1 cellular context compared by ENCODE assay signal in the genomic region with DNA sequence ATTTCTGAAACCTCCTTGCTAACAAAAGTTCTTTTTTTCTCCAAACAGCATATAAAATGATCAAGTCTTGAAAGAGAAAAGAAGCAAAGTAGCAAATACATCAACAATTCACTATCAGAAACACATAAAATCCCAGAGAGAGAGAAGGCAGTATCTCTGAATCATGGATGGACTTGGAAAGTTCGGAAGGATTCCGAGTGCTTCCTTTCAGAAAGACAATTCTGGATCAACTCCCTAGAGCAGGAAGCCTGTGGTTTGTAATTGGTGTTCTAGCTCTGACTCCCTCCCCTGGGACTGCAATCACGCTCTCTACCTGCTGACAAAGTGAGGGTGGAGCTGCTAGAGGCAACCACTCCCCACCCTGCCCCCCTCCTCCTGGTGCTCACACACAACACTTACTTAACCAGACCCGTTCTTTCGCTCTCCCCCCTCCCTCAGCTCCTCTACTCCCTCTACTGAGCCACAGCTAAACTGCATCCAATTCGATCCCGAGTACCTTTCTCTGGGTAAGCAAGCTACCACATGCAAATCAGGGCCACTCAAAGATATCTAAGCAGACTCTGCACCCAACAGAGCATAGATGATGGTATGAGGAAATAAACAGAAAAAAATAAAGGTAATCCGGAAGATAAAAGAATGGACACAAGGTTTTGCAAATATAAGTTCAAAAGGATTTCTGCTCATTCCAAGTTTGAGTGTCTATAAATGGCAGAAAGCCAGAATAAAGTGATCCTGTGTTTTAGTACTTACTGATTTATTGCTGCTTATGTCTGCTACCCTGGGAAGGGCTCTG.
TF ChIP-seq lines count a peak whose summit lies in the region.

A gene (minus strand): TSS at position 235 of the 793 bp plus-strand sequence. CDS start 1,957 bp downstream, outside the sequence.

TF ChIP-seq in HepG2, 621 proteins besides CTCF, POLR2A, EP300 and RAD21 (continued from another document):
- peak; percentile 67; the same call in 1 of the 2 replicates for TF ChIP-seq CREB1 (IDR thresholded peaks at IDR 0.05)
- TF ChIP-seq CREB1 (CRISPR knock-in tag; IDR thresholded peaks at IDR 0.05), result peak; percentile 83
- TF ChIP-seq ZFY (CRISPR knock-in tag; IDR thresholded peaks at IDR 0.05), result no peak; the same call in 1 of the 2 replicates
- TF ChIP-seq ZNF207 (IDR thresholded peaks at IDR 0.05; ENCODE audit: borderline replicate concordance), result no peak
- TF ChIP-seq GTF2F1 (IDR thresholded peaks at IDR 0.05; ENCODE audit: low read length), result 0 out of 2 replicates have a peak, but pooled peaks have one; percentile 20
- TF ChIP-seq ZKSCAN1 (IDR thresholded peaks at IDR 0.05; ENCODE audit: low read length), result 0 out of 2 replicates have a peak, but pooled peaks have one; percentile 33
- peak; percentile 85 for TF ChIP-seq KDM4B (CRISPR knock-in tag; IDR thresholded peaks at IDR 0.05)
- peak; percentile 80 for TF ChIP-seq TBL1XR1 (IDR thresholded peaks at IDR 0.05; ENCODE audit: borderline replicate concordance, low read length, partially characterized antibody)
- peak; percentile 82 for TF ChIP-seq FOXA3 (CRISPR knock-in tag; IDR thresholded peaks at IDR 0.05)
- TF ChIP-seq ZC3H13 (CRISPR knock-in tag; IDR thresholded peaks at IDR 0.05), result peak; percentile 80; the same call in 1 of the 2 replicates
- peak; percentile 73; the same call in 1 of the 2 replicates for TF ChIP-seq SP4 (CRISPR knock-in tag; IDR thresholded peaks at IDR 0.05)
- TF ChIP-seq ZNF552 (CRISPR knock-in tag; IDR thresholded peaks at IDR 0.05; ENCODE audit: borderline replicate concordance), result 0 out of 2 replicates have a peak, but pooled peaks have one; percentile 6
- TF ChIP-seq, protein P1, sequence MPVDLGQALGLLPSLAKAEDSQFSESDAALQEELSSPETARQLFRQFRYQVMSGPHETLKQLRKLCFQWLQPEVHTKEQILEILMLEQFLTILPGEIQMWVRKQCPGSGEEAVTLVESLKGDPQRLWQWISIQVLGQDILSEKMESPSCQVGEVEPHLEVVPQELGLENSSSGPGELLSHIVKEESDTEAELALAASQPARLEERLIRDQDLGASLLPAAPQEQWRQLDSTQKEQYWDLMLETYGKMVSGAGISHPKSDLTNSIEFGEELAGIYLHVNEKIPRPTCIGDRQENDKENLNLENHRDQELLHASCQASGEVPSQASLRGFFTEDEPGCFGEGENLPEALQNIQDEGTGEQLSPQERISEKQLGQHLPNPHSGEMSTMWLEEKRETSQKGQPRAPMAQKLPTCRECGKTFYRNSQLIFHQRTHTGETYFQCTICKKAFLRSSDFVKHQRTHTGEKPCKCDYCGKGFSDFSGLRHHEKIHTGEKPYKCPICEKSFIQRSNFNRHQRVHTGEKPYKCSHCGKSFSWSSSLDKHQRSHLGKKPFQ (CRISPR knock-in tag; IDR thresholded peaks at IDR 0.05; ENCODE audit: insufficient replicate concordance), result peak; percentile 95
- TF ChIP-seq, protein P2, sequence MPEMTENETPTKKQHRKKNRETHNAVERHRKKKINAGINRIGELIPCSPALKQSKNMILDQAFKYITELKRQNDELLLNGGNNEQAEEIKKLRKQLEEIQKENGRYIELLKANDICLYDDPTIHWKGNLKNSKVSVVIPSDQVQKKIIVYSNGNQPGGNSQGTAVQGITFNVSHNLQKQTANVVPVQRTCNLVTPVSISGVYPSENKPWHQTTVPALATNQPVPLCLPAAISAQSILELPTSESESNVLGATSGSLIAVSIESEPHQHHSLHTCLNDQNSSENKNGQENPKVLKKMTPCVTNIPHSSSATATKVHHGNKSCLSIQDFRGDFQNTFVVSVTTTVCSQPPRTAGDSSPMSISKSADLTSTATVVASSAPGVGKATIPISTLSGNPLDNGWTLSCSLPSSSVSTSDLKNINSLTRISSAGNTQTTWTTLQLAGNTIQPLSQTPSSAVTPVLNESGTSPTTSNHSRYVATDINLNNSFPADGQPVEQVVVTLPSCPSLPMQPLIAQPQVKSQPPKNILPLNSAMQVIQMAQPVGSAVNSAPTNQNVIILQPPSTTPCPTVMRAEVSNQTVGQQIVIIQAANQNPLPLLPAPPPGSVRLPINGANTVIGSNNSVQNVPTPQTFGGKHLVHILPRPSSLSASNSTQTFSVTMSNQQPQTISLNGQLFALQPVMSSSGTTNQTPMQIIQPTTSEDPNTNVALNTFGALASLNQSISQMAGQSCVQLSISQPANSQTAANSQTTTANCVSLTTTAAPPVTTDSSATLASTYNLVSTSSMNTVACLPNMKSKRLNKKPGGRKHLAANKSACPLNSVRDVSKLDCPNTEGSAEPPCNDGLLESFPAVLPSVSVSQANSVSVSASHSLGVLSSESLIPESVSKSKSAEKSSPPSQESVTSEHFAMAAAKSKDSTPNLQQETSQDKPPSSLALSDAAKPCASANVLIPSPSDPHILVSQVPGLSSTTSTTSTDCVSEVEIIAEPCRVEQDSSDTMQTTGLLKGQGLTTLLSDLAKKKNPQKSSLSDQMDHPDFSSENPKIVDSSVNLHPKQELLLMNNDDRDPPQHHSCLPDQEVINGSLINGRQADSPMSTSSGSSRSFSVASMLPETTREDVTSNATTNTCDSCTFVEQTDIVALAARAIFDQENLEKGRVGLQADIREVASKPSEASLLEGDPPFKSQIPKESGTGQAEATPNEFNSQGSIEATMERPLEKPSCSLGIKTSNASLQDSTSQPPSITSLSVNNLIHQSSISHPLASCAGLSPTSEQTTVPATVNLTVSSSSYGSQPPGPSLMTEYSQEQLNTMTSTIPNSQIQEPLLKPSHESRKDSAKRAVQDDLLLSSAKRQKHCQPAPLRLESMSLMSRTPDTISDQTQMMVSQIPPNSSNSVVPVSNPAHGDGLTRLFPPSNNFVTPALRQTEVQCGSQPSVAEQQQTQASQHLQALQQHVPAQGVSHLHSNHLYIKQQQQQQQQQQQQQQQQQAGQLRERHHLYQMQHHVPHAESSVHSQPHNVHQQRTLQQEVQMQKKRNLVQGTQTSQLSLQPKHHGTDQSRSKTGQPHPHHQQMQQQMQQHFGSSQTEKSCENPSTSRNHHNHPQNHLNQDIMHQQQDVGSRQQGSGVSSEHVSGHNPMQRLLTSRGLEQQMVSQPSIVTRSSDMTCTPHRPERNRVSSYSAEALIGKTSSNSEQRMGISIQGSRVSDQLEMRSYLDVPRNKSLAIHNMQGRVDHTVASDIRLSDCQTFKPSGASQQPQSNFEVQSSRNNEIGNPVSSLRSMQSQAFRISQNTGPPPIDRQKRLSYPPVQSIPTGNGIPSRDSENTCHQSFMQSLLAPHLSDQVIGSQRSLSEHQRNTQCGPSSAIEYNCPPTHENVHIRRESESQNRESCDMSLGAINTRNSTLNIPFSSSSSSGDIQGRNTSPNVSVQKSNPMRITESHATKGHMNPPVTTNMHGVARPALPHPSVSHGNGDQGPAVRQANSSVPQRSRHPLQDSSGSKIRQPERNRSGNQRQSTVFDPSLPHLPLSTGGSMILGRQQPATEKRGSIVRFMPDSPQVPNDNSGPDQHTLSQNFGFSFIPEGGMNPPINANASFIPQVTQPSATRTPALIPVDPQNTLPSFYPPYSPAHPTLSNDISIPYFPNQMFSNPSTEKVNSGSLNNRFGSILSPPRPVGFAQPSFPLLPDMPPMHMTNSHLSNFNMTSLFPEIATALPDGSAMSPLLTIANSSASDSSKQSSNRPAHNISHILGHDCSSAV (CRISPR knock-in tag; IDR thresholded peaks at IDR 0.05; ENCODE audit: borderline replicate concordance), result no peak
- peak; percentile 96; the same call in 1 of the 2 replicates for TF ChIP-seq ZNF232 (CRISPR knock-in tag; IDR thresholded peaks at IDR 0.05; ENCODE audit: borderline replicate concordance)
- 0 out of 2 replicates have a peak, but pooled peaks have one; percentile 84 for TF ChIP-seq HOXA5 (CRISPR knock-in tag; IDR thresholded peaks at IDR 0.05)
- TF ChIP-seq, protein P3, sequence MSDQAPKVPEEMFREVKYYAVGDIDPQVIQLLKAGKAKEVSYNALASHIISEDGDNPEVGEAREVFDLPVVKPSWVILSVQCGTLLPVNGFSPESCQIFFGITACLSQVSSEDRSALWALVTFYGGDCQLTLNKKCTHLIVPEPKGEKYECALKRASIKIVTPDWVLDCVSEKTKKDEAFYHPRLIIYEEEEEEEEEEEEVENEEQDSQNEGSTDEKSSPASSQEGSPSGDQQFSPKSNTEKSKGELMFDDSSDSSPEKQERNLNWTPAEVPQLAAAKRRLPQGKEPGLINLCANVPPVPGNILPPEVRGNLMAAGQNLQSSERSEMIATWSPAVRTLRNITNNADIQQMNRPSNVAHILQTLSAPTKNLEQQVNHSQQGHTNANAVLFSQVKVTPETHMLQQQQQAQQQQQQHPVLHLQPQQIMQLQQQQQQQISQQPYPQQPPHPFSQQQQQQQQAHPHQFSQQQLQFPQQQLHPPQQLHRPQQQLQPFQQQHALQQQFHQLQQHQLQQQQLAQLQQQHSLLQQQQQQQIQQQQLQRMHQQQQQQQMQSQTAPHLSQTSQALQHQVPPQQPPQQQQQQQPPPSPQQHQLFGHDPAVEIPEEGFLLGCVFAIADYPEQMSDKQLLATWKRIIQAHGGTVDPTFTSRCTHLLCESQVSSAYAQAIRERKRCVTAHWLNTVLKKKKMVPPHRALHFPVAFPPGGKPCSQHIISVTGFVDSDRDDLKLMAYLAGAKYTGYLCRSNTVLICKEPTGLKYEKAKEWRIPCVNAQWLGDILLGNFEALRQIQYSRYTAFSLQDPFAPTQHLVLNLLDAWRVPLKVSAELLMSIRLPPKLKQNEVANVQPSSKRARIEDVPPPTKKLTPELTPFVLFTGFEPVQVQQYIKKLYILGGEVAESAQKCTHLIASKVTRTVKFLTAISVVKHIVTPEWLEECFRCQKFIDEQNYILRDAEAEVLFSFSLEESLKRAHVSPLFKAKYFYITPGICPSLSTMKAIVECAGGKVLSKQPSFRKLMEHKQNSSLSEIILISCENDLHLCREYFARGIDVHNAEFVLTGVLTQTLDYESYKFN (CRISPR knock-in tag; conservative IDR thresholded peaks at IDR 0.05), result peak; percentile 84
- no peak for TF ChIP-seq ZNF879 (CRISPR knock-in tag; IDR thresholded peaks at IDR 0.05)
- no peak for TF ChIP-seq ZNF354B (CRISPR knock-in tag; IDR thresholded peaks at IDR 0.05)
- 0 out of 2 replicates have a peak, but pooled peaks have one; percentile 37 for TF ChIP-seq ZNF773 (CRISPR knock-in tag; IDR thresholded peaks at IDR 0.05; ENCODE audit: borderline replicate concordance)
- peak; percentile 26; the same call in 1 of the 2 replicates for TF ChIP-seq HCFC1 (IDR thresholded peaks at IDR 0.05; ENCODE audit: low read depth, low read length)
- no peak for TF ChIP-seq MBNL3 (CRISPR knock-in tag; conservative IDR thresholded peaks at IDR 0.05)
- TF ChIP-seq ZNF296 (CRISPR knock-in tag; conservative IDR thresholded peaks at IDR 0.05), result no peak
- peak; percentile 58; the same call in 1 of the 2 replicates for TF ChIP-seq HMG20A (CRISPR knock-in tag; IDR thresholded peaks at IDR 0.05; ENCODE audit: borderline replicate concordance)
TF ChIP-seq in HepG2: peak in this region for 341.
